ENCODE assay signal across 17 cellular contexts in the genomic region with DNA sequence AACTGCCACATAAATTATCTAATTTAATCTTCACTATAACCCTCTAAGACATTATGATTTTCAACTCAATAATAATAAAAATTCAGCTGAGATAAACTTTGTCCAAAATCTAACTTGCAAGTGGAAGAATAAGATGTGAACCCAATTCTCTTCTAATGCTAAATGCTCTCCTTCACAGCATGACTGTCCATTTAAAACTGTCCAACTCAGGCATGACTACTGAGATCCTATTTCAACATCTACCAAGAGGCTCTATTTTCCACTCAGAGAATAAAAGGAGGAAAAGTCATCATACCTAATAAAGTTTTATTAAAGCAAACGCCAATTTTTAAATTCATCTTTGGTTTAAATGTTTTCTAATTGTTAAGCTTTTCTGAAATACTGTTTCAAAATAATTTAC.
"Had no signal": no experiment of that assay in that cellular context is flagged by ENCODE, and none has a peak within 500 bp of the region (broad histone marks: within the 10 kb centered on the region; RNA-seq: fewer than 3 reads in every experiment).

No MANE protein-coding gene starts in this region.

- ATAC-seq: activated naive CD4-positive, alpha-beta T cell treated with anti-CD3 and anti-CD28 coated beads, Interleukin-2, amount 50 U/mL, for 72 hours; activated T-cell treated with anti-CD3 and anti-CD28 coated beads, Interleukin-2, amount 50 U/mL, for 4 hours; gastroesophageal sphincter; naive thymus-derived CD8-positive, alpha-beta T cell; right lobe of liver had no signal

- H3K27me3 Mint-ChIP-seq: activated CD4-positive, alpha-beta memory T cell treated with anti-CD3 and anti-CD28 coated beads for 36 hours; naive thymus-derived CD8-positive, alpha-beta T cell had no signal

- DNase-seq: activated CD4-positive, alpha-beta memory T cell treated with anti-CD3 and anti-CD28 coated beads for 36 hours; activated effector memory CD4-positive, alpha-beta T cell treated with anti-CD3 and anti-CD28 coated beads, Interleukin-2, amount 50 U/mL, for 16 hours; activated T-cell treated with anti-CD3 and anti-CD28 coated beads, Interleukin-2, amount 50 U/mL, for 4 hours; anterior cingulate cortex; esophagus squamous epithelium; naive thymus-derived CD8-positive, alpha-beta T cell; right lobe of liver; stimulated activated naive CD4-positive, alpha-beta T cell treated with Interleukin-2 at 50 U/mL for 16 hours; T1000; upper lobe of left lung had no signal

- H3K4me3 Mint-ChIP-seq: activated CD4-positive, alpha-beta memory T cell treated with anti-CD3 and anti-CD28 coated beads for 36 hours; activated T-cell treated with anti-CD3 and anti-CD28 coated beads, Interleukin-2, amount 50 U/mL, for 4 hours; naive thymus-derived CD8-positive, alpha-beta T cell had no signal

- H3K27ac ChIP-seq: esophagus squamous epithelium, gastroesophageal sphincter, neutrophil, prostate gland, right lobe of liver, suprapubic skin, upper lobe of left lung, VCaP had no signal

- H3K27me3 ChIP-seq: esophagus squamous epithelium, gastroesophageal sphincter, neutrophil, right lobe of liver, suprapubic skin, upper lobe of left lung had no signal

- H3K4me3 ChIP-seq: esophagus squamous epithelium, gastroesophageal sphincter, lung, prostate gland, right lobe of liver, suprapubic skin, upper lobe of left lung had no signal

- H3K9me3 Mint-ChIP-seq: activated CD4-positive, alpha-beta memory T cell treated with anti-CD3 and anti-CD28 coated beads for 36 hours; activated naive CD4-positive, alpha-beta T cell treated with anti-CD3 and anti-CD28 coated beads, Interleukin-2, amount 50 U/mL, for 72 hours; activated T-cell treated with anti-CD3 and anti-CD28 coated beads, Interleukin-2, amount 50 U/mL, for 4 hours; naive thymus-derived CD8-positive, alpha-beta T cell had no signal

- H3K9me3 ChIP-seq: esophagus squamous epithelium, gastroesophageal sphincter, neutrophil, prostate gland, right lobe of liver, suprapubic skin, upper lobe of left lung had no signal

- H3K4me1 ChIP-seq: esophagus squamous epithelium, prostate gland, right lobe of liver had no signal

- H3K27ac Mint-ChIP-seq: activated CD4-positive, alpha-beta memory T cell treated with anti-CD3 and anti-CD28 coated beads for 36 hours; activated naive CD4-positive, alpha-beta T cell treated with anti-CD3 and anti-CD28 coated beads, Interleukin-2, amount 50 U/mL, for 72 hours had no signal

- H3K36me3 ChIP-seq: prostate gland, right lobe of liver, suprapubic skin had no signal
